In genomic region chrX:23667239-23668177, GRCh38 we compare ENCODE assay signal across 8 cellular contexts. TPM values are rescaled to one million over a fixed set of nuclear protein-coding genes. Genes with fewer than 3 reads are reported as not detected.
A peak's percentile ranks its signal among the peaks of the same experiment; 100 is the strongest.
DNase-seq lines count a peak whose midpoint lies in the region; ATAC-seq and TF ChIP-seq lines count a peak whose summit lies in the region.

PRDX4 (plus strand) TSS chrX:23667493; CDS start chrX:23667571, 78 bp downstream.

- no peaks in the 10 kb centered on the region for H3K9me3 ChIP-seq in lower lobe of right lung

- no peaks in the 10 kb centered on the region for H3K9me3 Mint-ChIP-seq in activated CD4-positive, alpha-beta memory T cell treated with anti-CD3 and anti-CD28 coated beads for 36 hours

- 0 out of 2 replicates have a peak, but pooled peaks have one; percentile 3 for TF ChIP-seq CTCF in C4-2B (conservative IDR thresholded peaks at IDR 0.05)
- no peak for TF ChIP-seq CTCF in lower lobe of right lung (IDR thresholded peaks at IDR 0.05)

- H3K36me3 ChIP-seq in lower lobe of right lung: no peaks in the 10 kb centered on the region

- H3K4me1 ChIP-seq in lower lobe of right lung: peaks cover 8% of the 10 kb centered on the region

- intact Hi-C loops in activated CD4-positive, alpha-beta memory T cell treated with anti-CD3 and anti-CD28 coated beads for 36 hours (cut with micrococcal nuclease): loop anchor here (1.0 to 10.0 kb wide), 7 partner anchors 114 to 1723 kb away; partner anchors contain the start of genes CXorf58, EIF2S3 and SMS
- intact Hi-C loops in lower lobe of right lung (cut with DNase I): no loop called here

- peak; percentile 57 for ATAC-seq in GM19372 (IDR thresholded peaks at IDR 0.05; ENCODE audit: low read depth, unreplicated experiment)
- peak; percentile 70 for ATAC-seq in HG03521 (IDR thresholded peaks at IDR 0.05; ENCODE audit: unreplicated experiment)
- peak; percentile 100 for ATAC-seq in lower lobe of right lung

- POLR2A ChIA-PET in activated CD4-positive, alpha-beta memory T cell treated with anti-CD3 and anti-CD28 coated beads for 36 hours (lab: Charles Lee): interaction anchor here (1.0 to 1.5 kb wide), 2 partner anchors 76 to 116 kb away, joined by 4 to 8 read pairs; partner anchors contain the start of genes ACOT9 and SAT1

- no peaks in the 10 kb centered on the region for H3K27me3 ChIP-seq in lower lobe of right lung (ENCODE audit: low read depth)

- peaks cover 23% of the 10 kb centered on the region for H3K4me1 Mint-ChIP-seq in activated CD4-positive, alpha-beta memory T cell treated with anti-CD3 and anti-CD28 coated beads for 36 hours (ENCODE audit: low read depth)

- H3K4me3 ChIP-seq in lower lobe of right lung: peak within 1 kb of the TSS; percentile 68

- H3K27ac ChIP-seq in C4-2B (peak within 1 kb of the TSS; percentile 88), lower lobe of right lung (peak within 1 kb of the TSS; percentile 81)

- H3K4me3 Mint-ChIP-seq in activated CD4-positive, alpha-beta memory T cell treated with anti-CD3 and anti-CD28 coated beads for 36 hours: peak within 1 kb of the TSS; percentile 80

- peaks cover 4% of the 10 kb centered on the region for H3K36me3 Mint-ChIP-seq in activated CD4-positive, alpha-beta memory T cell treated with anti-CD3 and anti-CD28 coated beads for 36 hours

- H3K27me3 Mint-ChIP-seq in activated CD4-positive, alpha-beta memory T cell treated with anti-CD3 and anti-CD28 coated beads for 36 hours: no peaks in the 10 kb centered on the region

- CTCF ChIA-PET in activated CD4-positive, alpha-beta memory T cell treated with anti-CD3 and anti-CD28 coated beads for 36 hours (lab: Charles Lee): interaction anchor here (0.9 to 1.1 kb wide), 2 partner anchors 235 to 387 kb away, joined by 3 to 5 read pairs; no protein-coding TSS in a partner anchor

- DNase-seq in NCI-H774 (lab: John Stamatoyannopoulos, UW): peak; percentile 75
- DNase-seq in activated CD4-positive, alpha-beta memory T cell treated with anti-CD3 and anti-CD28 coated beads for 36 hours: peak; percentile 87
- peak; percentile 96 for DNase-seq in ecto neural progenitor cell (ENCODE audit: low spot score)
- DNase-seq in lower lobe of right lung: peak; percentile 91
- DNase-seq in stimulated activated CD4-positive, alpha-beta T cell treated with anti-CD3 and anti-CD28 coated beads, TNF-alpha, amount 100 ng/mL, for 1 hour (ENCODE audit: low read depth in 3 of 3, low spot score in 1 of 3): peak; percentile 24 to 62 (median 39)

- peak within 1 kb of the TSS; percentile 87 for H3K27ac Mint-ChIP-seq in activated CD4-positive, alpha-beta memory T cell treated with anti-CD3 and anti-CD28 coated beads for 36 hours

RNA-seq across cellular contexts. Expression of gene PRDX4, which starts in this region (rescaled TPM):
- 10 to 100 TPM; 56.0 to 59.8 TPM for total RNA-seq in activated CD4-positive, alpha-beta memory T cell treated with anti-CD3 and anti-CD28 coated beads for 36 hours
- total RNA-seq in lower lobe of right lung: 39.7 TPM

Comparison
In these comparisons a context has a peak if more than half of its experiments do, and no peak if none do; other contexts are left out.
1. Peak in every context shown above with its lines: DNase-seq, ATAC-seq, H3K4me3 ChIP-seq and H3K27ac ChIP-seq.
2. DNase-seq: peak in every context shown above with its lines; median percentile 96 in ecto neural progenitor cell; 91 in lower lobe of right lung; 87 in activated CD4-positive, alpha-beta memory T cell treated with anti-CD3 and anti-CD28 coated beads for 36 hours; 75 in NCI-H774; 39 in stimulated activated CD4-positive, alpha-beta T cell treated with anti-CD3 and anti-CD28 coated beads, TNF-alpha, amount 100 ng/mL, for 1 hour.